Comparison of ENCODE assay signal across 1 cellular context in genomic region chr11:23097906-23098305, GRCh38.
TF ChIP-seq lines count a peak whose summit lies in the region.

No MANE protein-coding gene starts in this region.

TF ChIP-seq in IMR-90, 13 proteins besides CTCF, POLR2A, EP300 and RAD21:
- TF ChIP-seq MAZ (IDR thresholded peaks at IDR 0.05; ENCODE audit: borderline replicate concordance, low read depth, low read length) (no peak), RCOR1 (IDR thresholded peaks at IDR 0.05; ENCODE audit: insufficient replicate concordance, low read length) (no peak), MAFK (IDR thresholded peaks at IDR 0.05; ENCODE audit: low read depth, low read length) (no peak), FOS (IDR thresholded peaks at IDR 0.05; ENCODE audit: low read depth, low read length) (no peak), MXI1 (IDR thresholded peaks at IDR 0.05; ENCODE audit: borderline replicate concordance, low read depth, low read length) (no peak), RFX5 (IDR thresholded peaks at IDR 0.05; ENCODE audit: low read depth, low read length) (no peak), ELK1 (IDR thresholded peaks at IDR 0.05; ENCODE audit: borderline replicate concordance, low read depth, low read length) (no peak), BHLHE40 (IDR thresholded peaks at IDR 0.05; ENCODE audit: low read depth, low read length) (no peak)
